ENCODE assay signal across 8 cellular contexts in the genomic region with DNA sequence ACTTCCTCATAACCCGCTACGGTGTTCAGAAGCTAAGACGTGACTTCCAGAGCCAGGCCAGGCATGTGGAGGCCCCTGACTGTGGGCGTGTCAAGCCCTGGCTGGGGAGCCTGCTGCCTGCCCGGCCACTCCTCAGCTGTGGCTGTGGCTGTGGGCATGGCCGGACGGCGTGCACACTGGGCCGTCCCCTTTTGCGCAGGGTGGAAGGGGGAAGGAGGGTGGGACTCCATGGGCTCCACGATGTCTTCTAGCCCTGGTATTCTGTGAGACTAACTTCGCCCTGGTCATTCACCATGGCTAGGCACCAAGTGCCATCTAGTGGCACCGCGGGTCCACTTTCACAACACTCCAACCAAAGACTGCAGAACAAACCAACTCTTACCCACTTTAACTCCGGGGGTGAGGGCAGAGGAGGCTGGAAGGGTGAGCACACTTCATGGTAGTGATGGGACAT.
DNase-seq lines count a peak whose midpoint lies in the region; ATAC-seq and TF ChIP-seq lines count a peak whose summit lies in the region.

No MANE protein-coding gene starts in this region.

- peaks cover 23% of the 10 kb centered on the region for H3K36me3 Mint-ChIP-seq in neural progenitor cell

- peaks cover 3% of the 10 kb centered on the region for H3K4me1 Mint-ChIP-seq in neural progenitor cell

- H3K4me1 ChIP-seq in HEK293 (ENCODE audit: control insufficient read depth, insufficient read depth, low read length) (no peaks in the 10 kb centered on the region; the same call in none of the 2 replicates), neural progenitor cell (no peaks in the 10 kb centered on the region)

- CTCF ChIA-PET in HEK293 (lab: Yijun Ruan, JAX) = interaction anchor here (2.0 kb wide), 1 partner anchor 81 kb away, joined by 6 read pairs; no protein-coding TSS in a partner anchor

- no peak overlapping the region for H3K4me3 Mint-ChIP-seq in neural progenitor cell

- H3K9ac ChIP-seq in neural progenitor cell = no peak overlapping the region

- H2AFZ ChIP-seq in neural progenitor cell (replicated peaks) = no peak overlapping the region

- peaks cover 6% of the 10 kb centered on the region for H4K20me1 ChIP-seq in neural progenitor cell (ENCODE audit: low read depth)

- H3K4me3 ChIP-seq in HEK293 (ENCODE audit: low read depth, low read length) (no peak overlapping the region), fibroblast of mammary gland (ENCODE audit: control insufficient read depth, low read depth, low read length) (no peak overlapping the region), neural progenitor cell (no peak overlapping the region)

- no peaks in the 10 kb centered on the region for H3K27me3 ChIP-seq in neural progenitor cell

- TF ChIP-seq CTCF in HEK293 (tag by site-specific recombination; IDR thresholded peaks at IDR 0.05) (peak; percentile 66), VCaP (conservative IDR thresholded peaks at IDR 0.05) (peak; percentile 65), fibroblast of mammary gland (conservative IDR thresholded peaks at IDR 0.05; ENCODE audit: control insufficient read depth, insufficient read depth, low read depth, low read length) (peak; percentile 58), neural progenitor cell (IDR thresholded peaks at IDR 0.05) (peak; percentile 56)

- peaks cover 6% of the 10 kb centered on the region for H3K27me3 Mint-ChIP-seq in neural progenitor cell (ENCODE audit: insufficient read depth, low read depth)

- no peak overlapping the region for H3K27ac ChIP-seq in HEK293 (ENCODE audit: extremely low read depth, low read depth, low read length)
- no peak overlapping the region for H3K27ac ChIP-seq in VCaP
- H3K27ac ChIP-seq in neural progenitor cell = no peak overlapping the region

- H3F3A ChIP-seq in neural progenitor cell (ENCODE audit: low read depth) = no peaks in the 10 kb centered on the region

- no peaks in the 10 kb centered on the region for H3K9me3 Mint-ChIP-seq in neural progenitor cell

- no peaks in the 10 kb centered on the region for H3K9me3 ChIP-seq in HEK293 (ENCODE audit: control insufficient read depth, insufficient read depth, low read depth, low read length)
- no peaks in the 10 kb centered on the region for H3K9me3 ChIP-seq in neural progenitor cell (ENCODE audit: low read depth)

- H3K4me2 ChIP-seq in neural progenitor cell = no peak overlapping the region

- H3K79me2 ChIP-seq in neural progenitor cell (ENCODE audit: low read depth) = no peaks in the 10 kb centered on the region

- POLR2A ChIA-PET in HEK293 (lab: Yijun Ruan, JAX) = no interaction called here

- ATAC-seq in GM21528 (IDR thresholded peaks at IDR 0.05; ENCODE audit: low FRiP score, unreplicated experiment) (no peak), HG03571 (IDR thresholded peaks at IDR 0.05; ENCODE audit: unreplicated experiment) (no peak), GM21447 (IDR thresholded peaks at IDR 0.05; ENCODE audit: unreplicated experiment) (no peak)

- DNase-seq in COLO668 (lab: John Stamatoyannopoulos, UW; ENCODE audit: unreplicated experiment) (peak; percentile 24), fibroblast of mammary gland (ENCODE audit: low read depth) (peak; percentile 56), neural progenitor cell (ENCODE audit: low spot score) (peak; percentile 47)

- peaks cover 3 to 67% of the 10 kb centered on the region in 2 experiments; a peak in 2 of 3 replicates for H3K36me3 ChIP-seq in HEK293 (ENCODE audit: control insufficient read depth in 2 of 2, insufficient read depth in 1 of 2, low read length in 2 of 2)
- peaks cover 7% of the 10 kb centered on the region for H3K36me3 ChIP-seq in neural progenitor cell

- H3K27ac Mint-ChIP-seq in neural progenitor cell = no peak overlapping the region

TF ChIP-seq in HEK293, 187 proteins besides CTCF, POLR2A, EP300 and RAD21:
- no peak for TF ChIP-seq ZSCAN5A (tag by site-specific recombination; IDR thresholded peaks at IDR 0.05)
- TF ChIP-seq SP3 (tag by site-specific recombination; IDR thresholded peaks at IDR 0.05) = no peak
- no peak for TF ChIP-seq ZNF426 (tag by site-specific recombination; IDR thresholded peaks at IDR 0.05)
- TF ChIP-seq ZNF654 (tag by site-specific recombination; IDR thresholded peaks at IDR 0.05; ENCODE audit: low read depth) = peak; percentile 38
- TF ChIP-seq, protein P1, sequence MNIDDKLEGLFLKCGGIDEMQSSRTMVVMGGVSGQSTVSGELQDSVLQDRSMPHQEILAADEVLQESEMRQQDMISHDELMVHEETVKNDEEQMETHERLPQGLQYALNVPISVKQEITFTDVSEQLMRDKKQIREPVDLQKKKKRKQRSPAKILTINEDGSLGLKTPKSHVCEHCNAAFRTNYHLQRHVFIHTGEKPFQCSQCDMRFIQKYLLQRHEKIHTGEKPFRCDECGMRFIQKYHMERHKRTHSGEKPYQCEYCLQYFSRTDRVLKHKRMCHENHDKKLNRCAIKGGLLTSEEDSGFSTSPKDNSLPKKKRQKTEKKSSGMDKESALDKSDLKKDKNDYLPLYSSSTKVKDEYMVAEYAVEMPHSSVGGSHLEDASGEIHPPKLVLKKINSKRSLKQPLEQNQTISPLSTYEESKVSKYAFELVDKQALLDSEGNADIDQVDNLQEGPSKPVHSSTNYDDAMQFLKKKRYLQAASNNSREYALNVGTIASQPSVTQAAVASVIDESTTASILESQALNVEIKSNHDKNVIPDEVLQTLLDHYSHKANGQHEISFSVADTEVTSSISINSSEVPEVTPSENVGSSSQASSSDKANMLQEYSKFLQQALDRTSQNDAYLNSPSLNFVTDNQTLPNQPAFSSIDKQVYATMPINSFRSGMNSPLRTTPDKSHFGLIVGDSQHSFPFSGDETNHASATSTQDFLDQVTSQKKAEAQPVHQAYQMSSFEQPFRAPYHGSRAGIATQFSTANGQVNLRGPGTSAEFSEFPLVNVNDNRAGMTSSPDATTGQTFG (tag by site-specific recombination; IDR thresholded peaks at IDR 0.05; ENCODE audit: borderline replicate concordance) = no peak
- TF ChIP-seq PRDM10 (tag by site-specific recombination; IDR thresholded peaks at IDR 0.05) = peak; percentile 66
- no peak for TF ChIP-seq ZNF660 (tag by site-specific recombination; IDR thresholded peaks at IDR 0.05)
- no peak for TF ChIP-seq ZNF140 (tag by site-specific recombination; IDR thresholded peaks at IDR 0.05)
- no peak for TF ChIP-seq ZNF114 (tag by site-specific recombination; IDR thresholded peaks at IDR 0.05)
- TF ChIP-seq GLI2 (tag by site-specific recombination; IDR thresholded peaks at IDR 0.05; ENCODE audit: borderline replicate concordance, low read depth) = no peak
